ENCODE assay signal across 8 cellular contexts in the genomic region with DNA sequence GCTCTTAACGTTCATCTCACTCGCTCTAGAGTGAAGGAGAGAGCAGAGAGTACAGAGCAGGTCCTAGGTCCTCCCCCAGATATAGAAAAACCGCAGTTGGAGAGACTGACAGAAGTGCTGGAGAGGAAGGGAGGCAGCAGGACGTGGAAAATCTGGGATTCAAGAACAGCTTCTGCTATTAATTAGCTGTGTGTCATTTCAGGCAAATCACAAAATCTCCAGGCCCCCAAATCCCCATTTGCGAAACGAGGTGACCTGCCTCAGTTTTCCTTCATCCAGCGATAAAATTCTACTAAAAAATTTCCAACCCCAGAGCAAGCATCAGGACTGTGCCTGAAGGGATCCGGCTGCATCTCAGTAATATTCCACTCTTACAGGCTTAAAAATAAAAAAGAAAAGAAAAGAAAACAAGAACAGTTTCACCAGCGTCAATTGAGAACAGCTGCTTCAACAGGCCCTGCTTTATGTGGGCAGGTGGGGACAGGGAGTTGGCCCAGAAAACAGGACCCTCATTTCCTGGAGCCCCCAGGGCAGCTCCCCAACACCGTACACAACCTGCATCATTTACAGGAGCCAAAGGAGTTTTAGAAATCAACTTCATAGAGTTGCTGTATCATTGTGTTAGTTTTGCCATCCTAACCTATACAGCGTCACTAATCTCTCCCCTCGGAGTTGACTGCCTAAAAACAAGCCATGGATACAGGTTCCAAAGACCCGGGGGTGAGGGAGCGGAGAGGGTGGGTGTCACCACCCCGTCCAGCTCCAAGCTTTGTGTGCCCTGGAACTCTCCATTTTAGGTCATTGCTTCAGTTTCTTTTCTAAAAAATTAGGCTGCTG. TPM values are rescaled to one million over a fixed set of nuclear protein-coding genes. Genes with fewer than 3 reads are reported as not detected.
DNase-seq lines count a peak whose midpoint lies in the region; ATAC-seq and TF ChIP-seq lines count a peak whose summit lies in the region.

No MANE protein-coding gene starts in this region.

- no peak overlapping the region for H2AFZ ChIP-seq in hepatocyte

- peaks cover 54% of the 10 kb centered on the region for H3K4me1 ChIP-seq in hepatocyte (ENCODE audit: insufficient read depth)
- peaks cover 46 to 66% (median 57%) of the 10 kb centered on the region in 6 donors for H3K4me1 ChIP-seq in spleen

- no peaks in the 10 kb centered on the region for H3K27me3 ChIP-seq in hepatocyte
- H3K27me3 ChIP-seq in spleen (replicated peaks in 1 of 7): no peaks in the 10 kb centered on the region

- WGBS in hepatocyte (ENCODE audit: low lambda C conversion rate, missing lambda C conversion rate): 41% methylated on average over 15 of the region's 15 CpGs
- 42 to 44% (median 42%) methylated on average over 15 of the region's 15 CpGs for WGBS in spleen, 5 donors

- POLR2A ChIA-PET in activated CD4-positive, alpha-beta memory T cell treated with anti-CD3 and anti-CD28 coated beads, Interleukin-2, amount 10 ng/mL, durations not matched to agents 7 days and 5 days (lab: Charles Lee): interaction anchor here (0.6 to 28.9 kb wide), 28 partner anchors 13 to 693 kb away, joined by 3 to 6840 read pairs (median 18); a partner anchor contains a TSS

- H3K27ac ChIP-seq in hepatocyte: peak overlapping the region; percentile 96
- H3K27ac ChIP-seq in spleen: peak overlapping the region; percentile 95 to 100 (median 98)

- H3K9me3 Mint-ChIP-seq in activated CD4-positive, alpha-beta memory T cell treated with anti-CD3 and anti-CD28 coated beads, Interleukin-2, amount 10 ng/mL, durations not matched to agents 7 days and 5 days: no peaks in the 10 kb centered on the region

- TF ChIP-seq CTCF in hepatocyte (IDR thresholded peaks at IDR 0.05; ENCODE audit: poor library complexity): no peak
- no peak for TF ChIP-seq CTCF in spleen (IDR thresholded peaks at IDR 0.05 in 8 of 11, conservative IDR thresholded peaks at IDR 0.05 in 3 of 11)

- H3K36me3 Mint-ChIP-seq in activated CD4-positive, alpha-beta memory T cell treated with anti-CD3 and anti-CD28 coated beads, Interleukin-2, amount 10 ng/mL, durations not matched to agents 7 days and 5 days (ENCODE audit: low read depth): no peaks in the 10 kb centered on the region

- H3K27ac Mint-ChIP-seq in activated CD4-positive, alpha-beta memory T cell treated with anti-CD3 and anti-CD28 coated beads, Interleukin-2, amount 10 ng/mL, durations not matched to agents 7 days and 5 days: no peak overlapping the region

- H3K9me3 ChIP-seq in hepatocyte (ENCODE audit: low read depth) (no peaks in the 10 kb centered on the region), spleen (no peaks in the 10 kb centered on the region)

- peak overlapping the region; percentile 45; the same call in 1 of the 2 replicates for H3K4me3 ChIP-seq in GM08714 (ENCODE audit: low read length)
- peak overlapping the region; percentile 6 for H3K4me3 ChIP-seq in hepatocyte
- peak overlapping the region in 7 of 8 donors; percentile 2 to 92 (median 67) for H3K4me3 ChIP-seq in spleen

- no peak overlapping the region for H3K4me3 Mint-ChIP-seq in activated CD4-positive, alpha-beta memory T cell treated with anti-CD3 and anti-CD28 coated beads, Interleukin-2, amount 10 ng/mL, durations not matched to agents 7 days and 5 days

- intact Hi-C loops in spleen (cut with DNase I; ENCODE audit: low total_unique reads): no loop called here

- peaks cover 73% of the 10 kb centered on the region for H3K79me2 ChIP-seq in hepatocyte

- CTCF ChIA-PET in activated CD4-positive, alpha-beta memory T cell treated with anti-CD3 and anti-CD28 coated beads, Interleukin-2, amount 10 ng/mL, durations not matched to agents 7 days and 5 days (lab: Charles Lee): interaction anchor here (1.0 to 20.8 kb wide), 8 partner anchors 12 to 167 kb away, joined by 3 to 447 read pairs (median 14); a partner anchor contains a TSS

- H3K9me2 ChIP-seq in hepatocyte (replicated peaks; ENCODE audit: insufficient read depth): no peaks in the 10 kb centered on the region

- H3K4me1 Mint-ChIP-seq in activated CD4-positive, alpha-beta memory T cell treated with anti-CD3 and anti-CD28 coated beads, Interleukin-2, amount 10 ng/mL, durations not matched to agents 7 days and 5 days: peaks cover 45% of the 10 kb centered on the region

- TF ChIP-seq POLR2A in spleen (IDR thresholded peaks at IDR 0.05): no peak

- peaks cover 25% of the 10 kb centered on the region for H4K20me1 ChIP-seq in hepatocyte (ENCODE audit: insufficient read depth, poor library complexity, severe bottlenecking)

- H3K4me2 ChIP-seq in hepatocyte: peak overlapping the region; percentile 72

- DNase-seq in activated CD4-positive, alpha-beta memory T cell treated with anti-CD3 and anti-CD28 coated beads, Interleukin-2, amount 10 ng/mL, durations not matched to agents 7 days and 5 days: peak; percentile 34
- DNase-seq in hepatocyte (ENCODE audit: low spot score) (peak; percentile 24), spleen (no peak), NAMALWA (ENCODE audit: low spot score) (no peak), NCI-H128 (lab: John Stamatoyannopoulos, UW; ENCODE audit: unreplicated experiment) (no peak), NOMO-1 treated with DMSO at 0.1 percent for 48 hours (lab: John Stamatoyannopoulos, UW; ENCODE audit: unreplicated experiment) (no peak)

- peak; percentile 3 for ATAC-seq in HG03280 (IDR thresholded peaks at IDR 0.05; ENCODE audit: unreplicated experiment)

- peaks cover 10% of the 10 kb centered on the region for H3K36me3 ChIP-seq in hepatocyte (replicated peaks; ENCODE audit: insufficient read depth, low read depth)
- peaks cover 0 to 5% (median 4%) of the 10 kb centered on the region in 6 donors for H3K36me3 ChIP-seq in spleen

- H3K27me3 Mint-ChIP-seq in activated CD4-positive, alpha-beta memory T cell treated with anti-CD3 and anti-CD28 coated beads, Interleukin-2, amount 10 ng/mL, durations not matched to agents 7 days and 5 days: no peaks in the 10 kb centered on the region

RNA-seq across cellular contexts. Expression of a gene that starts 2.3 kb away (rescaled TPM):
- total RNA-seq in activated CD4-positive, alpha-beta memory T cell treated with anti-CD3 and anti-CD28 coated beads, Interleukin-2, amount 10 ng/mL, durations not matched to agents 7 days and 5 days: 1,000 to 10,000 TPM; 7,674 to 7,759 TPM
- 8,000 and 8,677 TPM in 2 replicates for total RNA-seq in hepatocyte
- 16,690 and 29,129 TPM in 2 replicates for polyA plus RNA-seq in hepatocyte
- total RNA-seq in spleen: over 10,000 TPM; 10,088 to 24,490 (median 13,598) TPM
- polyA plus RNA-seq in spleen: 100 to 1,000 TPM; 111 to 793 (median 171) TPM

RNA-seq across cellular contexts. Expression of a gene that starts 28.4 kb away (rescaled TPM):
- 10 to 100 TPM; 56.9 to 58.5 TPM for total RNA-seq in activated CD4-positive, alpha-beta memory T cell treated with anti-CD3 and anti-CD28 coated beads, Interleukin-2, amount 10 ng/mL, durations not matched to agents 7 days and 5 days
- total RNA-seq in hepatocyte (80.4 and 83.9 TPM in 2 replicates), spleen (100 to 1,000 TPM in 2 of 7 donors, 10 to 100 TPM in 5; 64.7 to 125 (median 77.4) TPM)
- polyA plus RNA-seq in hepatocyte (162 and 167 TPM in 2 replicates), spleen (10 to 100 TPM; 52.4 to 70.6 (median 60.7) TPM)

Comparison
In these comparisons a context has a peak if more than half of its experiments do, and no peak if none do; other contexts are left out.
1. H3K4me3 ChIP-seq: peak in every context shown above with its lines; median percentile 67 in spleen; 45 in GM08714; 6 in hepatocyte.
2. DNase-seq: peak in activated CD4-positive, alpha-beta memory T cell treated with anti-CD3 and anti-CD28 coated beads, Interleukin-2, amount 10 ng/mL, durations not matched to agents 7 days and 5 days (single experiment) and hepatocyte (single experiment); none in spleen (single experiment), NAMALWA (single experiment), NCI-H128 (single experiment) and NOMO-1 treated with DMSO at 0.1 percent for 48 hours (single experiment).